Comparison of ENCODE assay signal across 1 cellular context in genomic region chr12:130706311-130706710, GRCh38.
TF ChIP-seq lines count a peak whose summit lies in the region.

No MANE protein-coding gene starts in this region.

TF ChIP-seq in H1, 55 proteins besides CTCF, POLR2A, EP300 and RAD21:
- no peak for TF ChIP-seq SIN3A (conservative IDR thresholded peaks at IDR 0.05 in 1 of 2, IDR thresholded peaks at IDR 0.05 in 1 of 2; ENCODE audit: low read depth in 1 of 2, low read length in 2 of 2)
- TF ChIP-seq PHF8 (conservative IDR thresholded peaks at IDR 0.05; ENCODE audit: low read depth, low read length): no peak
- TF ChIP-seq, protein P1, sequence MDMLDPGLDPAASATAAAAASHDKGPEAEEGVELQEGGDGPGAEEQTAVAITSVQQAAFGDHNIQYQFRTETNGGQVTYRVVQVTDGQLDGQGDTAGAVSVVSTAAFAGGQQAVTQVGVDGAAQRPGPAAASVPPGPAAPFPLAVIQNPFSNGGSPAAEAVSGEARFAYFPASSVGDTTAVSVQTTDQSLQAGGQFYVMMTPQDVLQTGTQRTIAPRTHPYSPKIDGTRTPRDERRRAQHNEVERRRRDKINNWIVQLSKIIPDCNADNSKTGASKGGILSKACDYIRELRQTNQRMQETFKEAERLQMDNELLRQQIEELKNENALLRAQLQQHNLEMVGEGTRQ (IDR thresholded peaks at IDR 0.05; ENCODE audit: low read length): no peak
- TF ChIP-seq CTBP2 (IDR thresholded peaks at IDR 0.05; ENCODE audit: borderline replicate concordance, insufficient read depth, insufficient read length, low read length): no peak
- no peak for TF ChIP-seq RBBP5 (IDR thresholded peaks at IDR 0.05; ENCODE audit: borderline replicate concordance, low read depth, low read length)
- TF ChIP-seq, protein P2, sequence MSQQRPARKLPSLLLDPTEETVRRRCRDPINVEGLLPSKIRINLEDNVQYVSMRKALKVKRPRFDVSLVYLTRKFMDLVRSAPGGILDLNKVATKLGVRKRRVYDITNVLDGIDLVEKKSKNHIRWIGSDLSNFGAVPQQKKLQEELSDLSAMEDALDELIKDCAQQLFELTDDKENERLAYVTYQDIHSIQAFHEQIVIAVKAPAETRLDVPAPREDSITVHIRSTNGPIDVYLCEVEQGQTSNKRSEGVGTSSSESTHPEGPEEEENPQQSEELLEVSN (IDR thresholded peaks at IDR 0.05): no peak
- TF ChIP-seq YY1 (IDR thresholded peaks at IDR 0.05; ENCODE audit: low read depth, low read length): no peak
- TF ChIP-seq, protein P3, sequence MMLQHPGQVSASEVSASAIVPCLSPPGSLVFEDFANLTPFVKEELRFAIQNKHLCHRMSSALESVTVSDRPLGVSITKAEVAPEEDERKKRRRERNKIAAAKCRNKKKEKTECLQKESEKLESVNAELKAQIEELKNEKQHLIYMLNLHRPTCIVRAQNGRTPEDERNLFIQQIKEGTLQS (IDR thresholded peaks at IDR 0.05; ENCODE audit: insufficient read depth, low read depth, low read length): no peak
- TF ChIP-seq CHD1 (IDR thresholded peaks at IDR 0.05; ENCODE audit: low read depth, low read length): no peak
- TF ChIP-seq, protein P4, sequence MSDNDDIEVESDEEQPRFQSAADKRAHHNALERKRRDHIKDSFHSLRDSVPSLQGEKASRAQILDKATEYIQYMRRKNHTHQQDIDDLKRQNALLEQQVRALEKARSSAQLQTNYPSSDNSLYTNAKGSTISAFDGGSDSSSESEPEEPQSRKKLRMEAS (IDR thresholded peaks at IDR 0.05): no peak
- TF ChIP-seq KDM1A (IDR thresholded peaks at IDR 0.05; ENCODE audit: borderline replicate concordance, low read length): no peak
- no peak for TF ChIP-seq GTF2F1 (IDR thresholded peaks at IDR 0.05; ENCODE audit: borderline replicate concordance, low read depth, low read length)
- TF ChIP-seq POLR2AphosphoS5 (IDR thresholded peaks at IDR 0.05; ENCODE audit: low read depth, low read length): no peak
- no peak for TF ChIP-seq BCL11A (IDR thresholded peaks at IDR 0.05; ENCODE audit: low read depth in 2 of 2, low read length in 2 of 2)
- TF ChIP-seq SIRT6 (IDR thresholded peaks at IDR 0.05; ENCODE audit: low read length): no peak
- no peak for TF ChIP-seq JUN (IDR thresholded peaks at IDR 0.05; ENCODE audit: low read depth, low read length)
- no peak for TF ChIP-seq NANOG (IDR thresholded peaks at IDR 0.05; ENCODE audit: insufficient read depth, low read depth, low read length, poor library complexity, severe bottlenecking)
- no peak for TF ChIP-seq BACH1 (IDR thresholded peaks at IDR 0.05; ENCODE audit: low read length)
- no peak for TF ChIP-seq ZNF274 (IDR thresholded peaks at IDR 0.05; ENCODE audit: borderline replicate concordance, extremely low read depth, low read length)
- TF ChIP-seq TBP (IDR thresholded peaks at IDR 0.05; ENCODE audit: low read depth, low read length): no peak
